Comparison of ENCODE assay signal across 21 cellular contexts in the genomic region with DNA sequence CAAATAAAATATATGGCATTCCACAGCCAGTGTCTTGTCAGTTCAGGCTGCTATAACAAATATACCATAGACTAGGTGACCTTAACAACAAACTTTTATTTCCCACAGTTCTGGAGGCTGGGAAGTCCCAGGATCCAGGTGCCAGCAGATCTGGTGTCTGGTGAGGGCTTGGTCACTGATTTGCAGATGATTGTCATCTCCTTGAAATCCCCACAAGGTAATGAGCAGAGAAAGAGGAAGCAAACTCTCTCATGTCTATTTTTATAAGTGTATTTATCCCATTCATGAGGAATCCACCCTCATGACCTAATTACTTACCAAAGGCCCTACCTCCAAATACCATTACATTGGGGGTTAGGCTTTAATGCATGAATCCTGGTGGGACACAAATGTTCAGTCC.
DNase-seq lines count a peak whose midpoint lies in the region; ATAC-seq lines count a peak whose summit lies in the region.
"Had no signal": no experiment of that assay in that cellular context is flagged by ENCODE, and none has a peak within 500 bp of the region (broad histone marks: within the 10 kb centered on the region; RNA-seq: fewer than 3 reads in every experiment).

No MANE protein-coding gene starts in this region.

- in situ Hi-C loops in GM23248 (cut with MboI) = no loop called here

- H3F3A ChIP-seq in GM23248 (ENCODE audit: insufficient read depth) = no peaks in the 10 kb centered on the region

- no peaks in the 10 kb centered on the region for H3K36me3 ChIP-seq in GM23248 (ENCODE audit: low read depth)
- H3K36me3 ChIP-seq: BLaER1 treated with 17β-estradiol and CSF1 and Interleukin-3, amounts not matched to agents 10 nM and 100 nM; HAP-1 had no signal

- no peaks in the 10 kb centered on the region for H4K20me1 ChIP-seq in GM23248 (ENCODE audit: insufficient read depth)
- H4K20me1 ChIP-seq: BLaER1 treated with 17β-estradiol and CSF1 and Interleukin-3, amounts not matched to agents 10 nM and 100 nM had no signal

- no peaks in the 10 kb centered on the region for H3K79me2 ChIP-seq in GM23248 (ENCODE audit: insufficient read depth)

- no peak overlapping the region for H2AFZ ChIP-seq in GM23248

- H3K4me1 ChIP-seq in GM23248 (ENCODE audit: insufficient read depth) = no peaks in the 10 kb centered on the region
- H3K4me1 ChIP-seq: BLaER1 treated with 17β-estradiol and CSF1 and Interleukin-3, amounts not matched to agents 10 nM and 100 nM; HAP-1 had no signal

- H3K9ac ChIP-seq in GM23248 = no peak overlapping the region
- H3K9ac ChIP-seq: BLaER1 treated with 17β-estradiol and CSF1 and Interleukin-3, amounts not matched to agents 10 nM and 100 nM; SK-N-SH had no signal

- ATAC-seq in GM19463 (IDR thresholded peaks at IDR 0.05; ENCODE audit: unreplicated experiment) (peak; percentile 38), HG02981 (IDR thresholded peaks at IDR 0.05; ENCODE audit: unreplicated experiment) (peak; percentile 62), HG03460 (IDR thresholded peaks at IDR 0.05; ENCODE audit: unreplicated experiment) (peak; percentile 54)
- ATAC-seq: Panc1 had no signal

- H3K9me2 ChIP-seq in GM23248 (ENCODE audit: insufficient read depth) = no peaks in the 10 kb centered on the region
- H3K9me2 ChIP-seq: SK-N-SH had no signal

- H3K4me2 ChIP-seq in GM23248 (ENCODE audit: unreplicated experiment) = no peak overlapping the region
- H3K4me2 ChIP-seq: BLaER1 treated with 17β-estradiol and CSF1 and Interleukin-3, amounts not matched to agents 10 nM and 100 nM; SK-N-SH had no signal

- H3K27ac ChIP-seq in GM23248 = no peak overlapping the region
- H3K27ac ChIP-seq: BLaER1 treated with 17β-estradiol and CSF1 and Interleukin-3, amounts not matched to agents 10 nM and 100 nM had no signal

- H3K4me3 ChIP-seq in GM23248 = no peak overlapping the region
- H3K4me3 ChIP-seq: BLaER1 treated with 17β-estradiol and CSF1 and Interleukin-3, amounts not matched to agents 10 nM and 100 nM; HAP-1 had no signal

- no peaks in the 10 kb centered on the region for H3K27me3 ChIP-seq in GM23248 (replicated peaks; ENCODE audit: insufficient read depth)
- H3K27me3 ChIP-seq: BLaER1 treated with 17β-estradiol and CSF1 and Interleukin-3, amounts not matched to agents 10 nM and 100 nM had no signal

- no peak for DNase-seq in H4 (ENCODE audit: low spot score)
- no peak for DNase-seq in GM23248
- DNase-seq in COLO668 (lab: John Stamatoyannopoulos, UW; ENCODE audit: unreplicated experiment) = no peak
- DNase-seq in nucleus accumbens (lab: John Stamatoyannopoulos, UW) = no peak
- DNase-seq: CD4-positive, alpha-beta memory T cell; DMS153; NCI-H1105; NCI-H146; NCI-H2029 treated with DMSO at 0.1 percent for 48 hours; NCI-H226; NCI-H510A treated with DMSO at 0.1 percent for 48 hours; NK-92 treated with Interleukin-12 subunit alpha and Interleukin-12 subunit beta, amount 100 ng/mL, for 24 hours; SIG-M5; SK-N-SH; T-helper 2 cell had no signal

- no peaks in the 10 kb centered on the region for H3K9me3 ChIP-seq in GM23248 (ENCODE audit: low read depth)
- H3K9me3 ChIP-seq: HAP-1, SK-N-SH had no signal
